Comparison of ENCODE assay signal across 8 cellular contexts in the genomic region with DNA sequence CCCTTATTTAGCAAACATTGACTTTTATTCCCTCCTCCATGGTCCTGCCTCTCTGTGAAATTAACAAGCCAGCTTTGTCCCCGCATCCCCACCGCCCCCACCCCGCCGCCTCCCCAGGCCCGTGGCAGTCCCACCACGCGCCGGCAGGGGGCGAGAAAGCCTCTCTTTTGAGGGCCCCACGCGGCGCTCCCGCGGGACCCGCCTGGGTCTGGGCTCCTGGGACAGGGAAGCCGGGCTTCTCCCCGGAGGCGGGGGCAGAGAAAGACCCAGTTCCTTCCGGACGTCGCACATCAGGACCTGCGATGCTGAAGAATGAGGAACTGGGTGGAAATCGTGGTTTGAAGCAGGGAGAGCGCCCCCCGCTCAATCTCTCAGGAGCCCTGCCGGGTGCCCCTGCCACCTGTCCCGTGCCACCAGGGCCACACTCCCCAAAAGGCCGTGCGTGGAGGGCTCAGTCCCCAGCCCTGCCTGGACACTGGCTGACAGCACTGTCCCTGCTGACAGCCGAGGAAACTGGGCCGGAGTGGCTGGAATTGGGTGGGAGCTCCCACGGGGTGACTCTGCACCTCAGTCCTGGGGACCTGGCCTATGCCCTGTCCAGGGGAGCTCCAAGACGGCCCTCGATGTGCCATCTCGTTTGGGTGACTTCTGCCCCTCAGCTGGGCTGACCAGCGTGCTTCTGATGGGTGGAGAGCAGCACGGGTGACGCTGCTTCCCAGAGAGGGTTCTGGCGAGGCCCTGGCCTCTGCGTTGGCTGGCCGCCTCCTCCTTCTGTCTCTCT. TPM values are rescaled to one million over a fixed set of nuclear protein-coding genes. Genes with fewer than 3 reads are reported as not detected.
DNase-seq lines count a peak whose midpoint lies in the region; ATAC-seq and TF ChIP-seq lines count a peak whose summit lies in the region.

No MANE protein-coding gene starts in this region.

- peaks cover 5% of the 10 kb centered on the region for H3K36me3 Mint-ChIP-seq in Caco-2 (ENCODE audit: insufficient read depth, unreplicated experiment)

- H3K4me2 ChIP-seq in hepatocyte, result no peak overlapping the region

- H3K27me3 ChIP-seq in Caco-2 (replicated peaks; ENCODE audit: control insufficient read depth, insufficient read depth, low read length) (no peaks in the 10 kb centered on the region), hepatocyte (no peaks in the 10 kb centered on the region)

- H3K9me3 ChIP-seq in Caco-2, result peaks cover 5% of the 10 kb centered on the region; the same call in 1 of the 2 replicates
- H3K9me3 ChIP-seq in hepatocyte (ENCODE audit: low read depth), result no peaks in the 10 kb centered on the region

- H3K4me3 ChIP-seq in Caco-2 (ENCODE audit: low read depth, low read length) (no peak overlapping the region), hepatocyte (no peak overlapping the region)

- POLR2A ChIA-PET in Caco-2 (lab: Charles Lee), result no interaction called here

- H3K9me3 Mint-ChIP-seq in Caco-2 (ENCODE audit: unreplicated experiment), result no peaks in the 10 kb centered on the region

- H3K4me3 Mint-ChIP-seq in Caco-2 (ENCODE audit: unreplicated experiment), result no peak overlapping the region

- peaks cover 4% of the 10 kb centered on the region for H3K27me3 Mint-ChIP-seq in Caco-2 (ENCODE audit: insufficient read depth, unreplicated experiment)

- no peaks in the 10 kb centered on the region for H3K9me2 ChIP-seq in hepatocyte (replicated peaks; ENCODE audit: insufficient read depth)

- intact Hi-C loops in Caco-2 (cut with micrococcal nuclease; ENCODE audit: unreplicated experiment), result loop anchor here (1.0 to 5.0 kb wide), 2 partner anchors 310 to 412 kb away; no protein-coding TSS in a partner anchor

- H2AFZ ChIP-seq in hepatocyte, result no peak overlapping the region

- CTCF ChIA-PET in Caco-2 (lab: Charles Lee), result interaction anchor here (0.6 kb wide), 2 partner anchors 307 to 412 kb away, joined by 3 read pairs; no protein-coding TSS in a partner anchor

- peak; percentile 60 to 77 for TF ChIP-seq CTCF in Caco-2 (IDR thresholded peaks at IDR 0.05; ENCODE audit: insufficient read depth in 1 of 2, low read depth in 1 of 2, low read length in 1 of 2, severe bottlenecking in 1 of 2, unreplicated experiment in 1 of 2)
- TF ChIP-seq CTCF in hepatocyte (IDR thresholded peaks at IDR 0.05; ENCODE audit: poor library complexity), result peak; percentile 64

- H3K27ac ChIP-seq in hepatocyte, result no peak overlapping the region

- DNase-seq in Caco-2 (peak in 1 of 2 experiments; percentile 68), NCI-H226 (peak; percentile 19), hepatocyte (ENCODE audit: low spot score) (peak; percentile 63), NCI-H1092 treated with DMSO at 0.1 percent for 48 hours (lab: John Stamatoyannopoulos, UW) (no peak)
- peak; percentile 67 for DNase-seq in activated naive CD4-positive, alpha-beta T cell treated with anti-CD3 and anti-CD28 coated beads, Interleukin-2, amount 50 U/mL, for 16 hours
- DNase-seq in stimulated activated CD4-positive, alpha-beta T cell treated with anti-CD3 and anti-CD28 coated beads, Interleukin-15, amount 100 ng/mL, for 24 hours, result peak; percentile 66

- H3K36me3 ChIP-seq in Caco-2 (ENCODE audit: control insufficient read depth, insufficient read depth, low read length) (no peaks in the 10 kb centered on the region), hepatocyte (replicated peaks; ENCODE audit: insufficient read depth, low read depth) (no peaks in the 10 kb centered on the region)

- WGBS in hepatocyte (ENCODE audit: low lambda C conversion rate, missing lambda C conversion rate), result 56% methylated on average over 36 of the region's 41 CpGs

- no peak overlapping the region for H3K27ac Mint-ChIP-seq in Caco-2 (ENCODE audit: unreplicated experiment)

- H3K4me1 Mint-ChIP-seq in Caco-2 (ENCODE audit: low read depth, unreplicated experiment), result no peaks in the 10 kb centered on the region

- H3K4me1 ChIP-seq in Caco-2, result no peaks in the 10 kb centered on the region
- H3K4me1 ChIP-seq in hepatocyte (ENCODE audit: insufficient read depth), result no peaks in the 10 kb centered on the region

- BruUV-seq in Caco-2 (replicated peaks; lab: Mats Ljungman, UMichigan), result no TSS peak

- ATAC-seq in GM18867 (IDR thresholded peaks at IDR 0.05; ENCODE audit: unreplicated experiment), result no peak
- no peak for ATAC-seq in HG02884 (IDR thresholded peaks at IDR 0.05; ENCODE audit: unreplicated experiment)

- no peaks in the 10 kb centered on the region for H3K79me2 ChIP-seq in hepatocyte

- H4K20me1 ChIP-seq in hepatocyte (ENCODE audit: insufficient read depth, poor library complexity, severe bottlenecking), result no peaks in the 10 kb centered on the region

RNA-seq across cellular contexts. Expression of a gene that starts 8.6 kb away (rescaled TPM):
- not detected in 2 replicates for total RNA-seq in Caco-2 (2022)
- total RNA-seq in hepatocyte, result not detected in 2 replicates
- polyA plus RNA-seq in hepatocyte, result not detected in 2 replicates

RNA-seq across cellular contexts. Expression of a gene that starts 56.3 kb away (rescaled TPM):
- 4.2 and 5.3 TPM in 2 replicates for total RNA-seq in Caco-2 (2022)
- total RNA-seq in hepatocyte, result 3.9 and 9.9 TPM in 2 replicates
- polyA plus RNA-seq in hepatocyte, result 7.7 and 8.1 TPM in 2 replicates
